Comparison of ENCODE assay signal across 2 cellular contexts in the genomic region with DNA sequence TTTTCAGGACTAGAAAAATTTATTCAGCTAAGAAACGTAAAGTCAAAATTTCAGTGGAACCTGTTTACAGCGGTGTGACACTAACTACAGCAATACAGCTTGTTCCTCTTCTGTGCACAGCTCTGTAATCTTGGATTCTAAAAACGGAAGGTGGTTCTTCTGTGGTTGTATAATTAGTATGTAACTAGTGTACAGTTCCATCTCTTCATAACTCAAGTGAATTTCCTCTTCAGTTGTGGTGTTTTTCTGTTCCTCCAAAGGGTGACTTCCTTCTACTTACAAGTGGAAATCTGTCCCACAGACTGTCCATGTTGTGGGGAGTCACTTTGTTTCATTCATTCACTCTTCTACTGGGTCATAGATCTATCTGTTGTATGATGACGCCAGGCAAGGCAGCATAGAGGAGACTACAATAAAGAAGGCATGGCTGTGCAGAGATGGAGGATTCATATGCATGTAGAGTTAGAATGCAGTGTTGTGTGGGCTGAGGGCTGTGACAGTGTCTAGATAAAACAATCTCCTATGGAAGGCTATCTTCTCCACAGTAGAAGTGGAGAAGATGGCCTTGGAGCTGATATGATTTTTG.
TF ChIP-seq lines count a peak whose summit lies in the region.

No MANE protein-coding gene starts in this region.

TF ChIP-seq in HepG2, 621 proteins besides CTCF, POLR2A, EP300 and RAD21:
- TF ChIP-seq, protein P1, sequence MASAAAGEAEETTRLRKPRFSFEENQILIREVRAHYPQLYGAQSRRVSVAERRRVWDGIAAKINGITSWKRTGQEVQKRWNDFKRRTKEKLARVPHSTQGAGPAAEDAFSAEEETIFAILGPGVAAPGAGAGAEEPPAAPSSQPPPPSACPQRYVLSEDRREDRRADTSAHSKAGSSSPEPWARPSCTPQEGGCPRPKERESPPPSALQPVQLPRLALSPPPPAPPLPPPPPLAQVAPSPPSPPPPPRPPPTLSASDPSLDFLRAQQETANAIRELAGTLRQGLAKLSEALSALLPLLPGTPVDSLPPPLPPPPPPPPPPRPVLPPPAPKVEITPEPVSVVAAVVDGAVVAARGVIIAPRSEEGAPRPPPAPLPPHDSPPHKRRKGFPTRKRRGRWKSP (CRISPR knock-in tag; IDR thresholded peaks at IDR 0.05): no peak
- TF ChIP-seq, protein P2, sequence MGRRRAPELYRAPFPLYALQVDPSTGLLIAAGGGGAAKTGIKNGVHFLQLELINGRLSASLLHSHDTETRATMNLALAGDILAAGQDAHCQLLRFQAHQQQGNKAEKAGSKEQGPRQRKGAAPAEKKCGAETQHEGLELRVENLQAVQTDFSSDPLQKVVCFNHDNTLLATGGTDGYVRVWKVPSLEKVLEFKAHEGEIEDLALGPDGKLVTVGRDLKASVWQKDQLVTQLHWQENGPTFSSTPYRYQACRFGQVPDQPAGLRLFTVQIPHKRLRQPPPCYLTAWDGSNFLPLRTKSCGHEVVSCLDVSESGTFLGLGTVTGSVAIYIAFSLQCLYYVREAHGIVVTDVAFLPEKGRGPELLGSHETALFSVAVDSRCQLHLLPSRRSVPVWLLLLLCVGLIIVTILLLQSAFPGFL (CRISPR knock-in tag; IDR thresholded peaks at IDR 0.05): no peak
- no peak for TF ChIP-seq ZNF773 (CRISPR knock-in tag; IDR thresholded peaks at IDR 0.05; ENCODE audit: borderline replicate concordance)

TF ChIP-seq in GM23338, 12 proteins besides CTCF, POLR2A, EP300 and RAD21 (continued from another document):
- TF ChIP-seq, protein P3, sequence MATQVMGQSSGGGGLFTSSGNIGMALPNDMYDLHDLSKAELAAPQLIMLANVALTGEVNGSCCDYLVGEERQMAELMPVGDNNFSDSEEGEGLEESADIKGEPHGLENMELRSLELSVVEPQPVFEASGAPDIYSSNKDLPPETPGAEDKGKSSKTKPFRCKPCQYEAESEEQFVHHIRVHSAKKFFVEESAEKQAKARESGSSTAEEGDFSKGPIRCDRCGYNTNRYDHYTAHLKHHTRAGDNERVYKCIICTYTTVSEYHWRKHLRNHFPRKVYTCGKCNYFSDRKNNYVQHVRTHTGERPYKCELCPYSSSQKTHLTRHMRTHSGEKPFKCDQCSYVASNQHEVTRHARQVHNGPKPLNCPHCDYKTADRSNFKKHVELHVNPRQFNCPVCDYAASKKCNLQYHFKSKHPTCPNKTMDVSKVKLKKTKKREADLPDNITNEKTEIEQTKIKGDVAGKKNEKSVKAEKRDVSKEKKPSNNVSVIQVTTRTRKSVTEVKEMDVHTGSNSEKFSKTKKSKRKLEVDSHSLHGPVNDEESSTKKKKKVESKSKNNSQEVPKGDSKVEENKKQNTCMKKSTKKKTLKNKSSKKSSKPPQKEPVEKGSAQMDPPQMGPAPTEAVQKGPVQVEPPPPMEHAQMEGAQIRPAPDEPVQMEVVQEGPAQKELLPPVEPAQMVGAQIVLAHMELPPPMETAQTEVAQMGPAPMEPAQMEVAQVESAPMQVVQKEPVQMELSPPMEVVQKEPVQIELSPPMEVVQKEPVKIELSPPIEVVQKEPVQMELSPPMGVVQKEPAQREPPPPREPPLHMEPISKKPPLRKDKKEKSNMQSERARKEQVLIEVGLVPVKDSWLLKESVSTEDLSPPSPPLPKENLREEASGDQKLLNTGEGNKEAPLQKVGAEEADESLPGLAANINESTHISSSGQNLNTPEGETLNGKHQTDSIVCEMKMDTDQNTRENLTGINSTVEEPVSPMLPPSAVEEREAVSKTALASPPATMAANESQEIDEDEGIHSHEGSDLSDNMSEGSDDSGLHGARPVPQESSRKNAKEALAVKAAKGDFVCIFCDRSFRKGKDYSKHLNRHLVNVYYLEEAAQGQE (IDR thresholded peaks at IDR 0.05; ENCODE audit: unreplicated experiment): no peak
